Comparison of ENCODE assay signal across 17 cellular contexts in the genomic region with DNA sequence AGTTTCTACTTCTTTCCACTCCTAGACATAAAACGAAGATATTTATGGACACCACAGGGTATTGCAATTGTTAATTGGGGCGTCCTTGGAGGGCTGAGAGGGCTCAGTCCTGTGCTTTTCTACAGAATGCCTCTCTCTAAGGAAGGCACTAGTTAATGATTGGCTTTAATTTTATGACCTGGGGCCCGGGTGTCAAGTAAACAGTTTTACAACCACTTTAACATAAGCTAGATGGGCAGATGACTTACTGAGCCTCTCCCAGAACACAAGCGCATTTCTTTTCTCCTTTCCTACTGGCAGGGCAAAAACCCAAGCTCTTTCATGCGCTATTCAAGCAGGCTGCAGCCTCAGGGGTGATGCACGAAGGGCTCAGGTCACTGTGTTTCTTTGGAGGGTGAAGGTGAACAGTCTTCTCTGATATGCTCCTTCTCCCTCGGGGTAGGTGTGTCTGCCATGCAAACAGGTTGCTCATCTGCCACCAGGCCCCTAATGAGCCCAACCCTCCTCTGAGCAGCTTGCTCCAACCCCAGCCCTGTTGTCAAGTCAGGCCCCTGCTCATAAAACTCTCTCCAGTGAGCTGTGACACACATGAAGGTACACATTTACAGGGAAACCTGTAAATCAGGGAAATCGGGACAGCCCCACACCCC.
"Had no signal": no experiment of that assay in that cellular context is flagged by ENCODE, and none has a peak within 500 bp of the region (broad histone marks: within the 10 kb centered on the region; RNA-seq: fewer than 3 reads in every experiment).

No MANE protein-coding gene starts in this region.

- H3K4me3 ChIP-seq: ascending aorta, esophagus muscularis mucosa, gastroesophageal sphincter, heart left ventricle, lower lobe of right lung, prostate gland, right lobe of liver, testis had no signal

- H3K4me1 ChIP-seq: ascending aorta, esophagus muscularis mucosa, gastroesophageal sphincter, heart left ventricle, lower lobe of right lung, prostate gland, right lobe of liver, testis had no signal

- ATAC-seq: gastroesophageal sphincter; heart left ventricle; lower lobe of right lung; right lobe of liver; stimulated activated memory B cell treated with anti-CD40 and anti-IgM and Interleukin-4, amounts not matched to agents 10 μg/mL and 1 μg/mL and 100 μg/mL, for 72 hours had no signal

- H3K27ac ChIP-seq: ascending aorta, esophagus muscularis mucosa, gastroesophageal sphincter, heart left ventricle, lower lobe of right lung, prostate gland, right lobe of liver, testis had no signal

- H3K36me3 ChIP-seq: ascending aorta, esophagus muscularis mucosa, gastroesophageal sphincter, heart left ventricle, lower lobe of right lung, prostate gland, right lobe of liver had no signal

- DNase-seq: activated CD4-positive, alpha-beta T cell treated with anti-CD3 and anti-CD28 coated beads, Interleukin-2, amount 50 U/mL, for 48 hours; activated gamma-delta T cell; cerebellar nuclear complex; effector CD4-positive, alpha-beta T cell; heart left ventricle; kidney glomerular epithelial cell; lower lobe of right lung; occipital lobe; right lobe of liver; stimulated activated CD4-positive, alpha-beta T cell treated with anti-CD3 and anti-CD28 coated beads, Interleukin-4, amount 100 ng/mL, for 4 hours; T-helper 2 cell; testis had no signal

- H3K27me3 ChIP-seq: ascending aorta, right lobe of liver, testis had no signal

- H3K9me3 ChIP-seq: ascending aorta, esophagus muscularis mucosa, gastroesophageal sphincter, heart left ventricle, lower lobe of right lung, prostate gland, right lobe of liver, testis had no signal
